Comparison of ENCODE assay signal across 1 cellular context in the genomic region with DNA sequence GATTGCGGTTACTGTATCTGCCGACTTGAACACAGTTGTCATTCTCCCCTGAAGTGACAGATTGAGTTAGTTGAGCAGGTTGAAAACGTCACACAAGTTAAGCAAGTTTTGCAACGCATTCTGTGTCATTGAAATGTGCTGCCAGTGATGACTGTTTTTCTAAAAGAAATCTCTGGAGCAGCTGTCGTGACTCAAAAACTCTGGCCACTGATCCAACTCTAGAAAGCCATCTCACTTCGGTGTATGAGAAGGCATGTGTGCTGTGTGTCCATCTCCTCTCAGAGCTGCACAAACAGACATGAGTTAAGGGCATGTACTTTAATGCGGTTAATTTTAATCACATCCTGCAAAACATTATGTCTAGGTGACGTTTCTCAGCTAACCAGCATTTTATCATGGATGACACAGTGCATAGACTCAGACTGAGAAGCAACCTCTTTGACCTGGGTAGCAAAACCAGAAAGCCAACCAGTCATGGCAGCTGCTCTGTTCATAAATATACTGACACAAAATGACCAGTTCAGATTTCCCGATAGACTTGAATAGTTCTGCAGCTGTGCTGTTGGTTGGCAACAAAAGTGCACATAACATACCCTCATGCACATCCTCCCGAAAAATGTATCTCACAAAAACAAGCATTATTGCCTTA.
TF ChIP-seq lines count a peak whose summit lies in the region.

No MANE protein-coding gene starts in this region.

TF ChIP-seq in HepG2, 621 proteins besides CTCF, POLR2A, EP300 and RAD21:
- TF ChIP-seq ZNF609 (CRISPR knock-in tag; IDR thresholded peaks at IDR 0.05; ENCODE audit: borderline replicate concordance) (no peak), CREB1 (IDR thresholded peaks at IDR 0.05) (peak; percentile 40; the same call in 1 of the 2 replicates), CREB1 (CRISPR knock-in tag; IDR thresholded peaks at IDR 0.05) (no peak)
